20 cellular contexts compared by ENCODE assay signal in the genomic region with DNA sequence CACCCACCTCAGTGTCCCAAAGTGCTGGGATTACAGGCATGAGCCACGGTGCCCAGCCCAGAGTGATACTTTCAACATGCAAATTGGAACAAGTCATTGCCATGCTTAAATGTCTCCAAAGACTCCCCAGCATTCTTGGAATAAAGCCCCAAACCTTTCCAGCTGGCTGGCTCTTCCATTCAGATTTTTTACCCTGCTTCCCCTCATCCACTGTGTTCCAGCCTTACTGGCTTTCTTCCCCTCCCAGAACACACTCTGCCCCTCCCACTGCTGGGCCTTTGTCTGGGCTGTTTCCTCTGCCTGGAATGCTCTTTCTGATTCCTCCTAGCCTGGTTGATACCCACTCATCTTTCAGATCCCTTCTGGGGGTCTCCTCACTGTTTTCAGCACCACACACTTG. TPM values are rescaled to one million over a fixed set of nuclear protein-coding genes. Genes with fewer than 3 reads are reported as not detected.
"Had no signal": no experiment of that assay in that cellular context is flagged by ENCODE, and none has a peak within 500 bp of the region (broad histone marks: within the 10 kb centered on the region; RNA-seq: fewer than 3 reads in every experiment).

No MANE protein-coding gene starts in this region.

- H3K4me1 Mint-ChIP-seq: activated B cell treated with CpG ODN at 0.5 μM for 24 hours; activated CD4-positive, alpha-beta T cell treated with anti-CD3 and anti-CD28 coated beads, Interleukin-2, amount 10 ng/mL, durations not matched to agents 24 days and 14 days had no signal

- ATAC-seq: activated naive CD4-positive, alpha-beta T cell treated with anti-CD3 and anti-CD28 coated beads, Interleukin-2, amount 50 U/mL, for 72 hours; activated T-cell treated with anti-CD3 and anti-CD28 coated beads, Interleukin-2, amount 50 U/mL, for 72 hours; lower lobe of right lung; naive thymus-derived CD8-positive, alpha-beta T cell had no signal

- H3K9me3 Mint-ChIP-seq: activated CD4-positive, alpha-beta T cell treated with anti-CD3 and anti-CD28 coated beads, Interleukin-2, amount 10 ng/mL, durations not matched to agents 24 days and 14 days; activated naive CD4-positive, alpha-beta T cell treated with anti-CD3 and anti-CD28 coated beads, Interleukin-2, amount 50 U/mL, for 72 hours; activated T-cell treated with anti-CD3 and anti-CD28 coated beads, Interleukin-2, amount 50 U/mL, for 72 hours had no signal

- H3K9me3 ChIP-seq: lower lobe of right lung, neutrophil, SJSA1, testis had no signal

- H3K27ac Mint-ChIP-seq: activated B cell treated with CpG ODN at 0.5 μM for 24 hours; activated CD4-positive, alpha-beta T cell treated with anti-CD3 and anti-CD28 coated beads, Interleukin-2, amount 10 ng/mL, durations not matched to agents 24 days and 14 days; activated naive CD4-positive, alpha-beta T cell treated with anti-CD3 and anti-CD28 coated beads, Interleukin-2, amount 50 U/mL, for 72 hours; activated T-cell treated with anti-CD3 and anti-CD28 coated beads, Interleukin-2, amount 50 U/mL, for 72 hours; endodermal cell; naive thymus-derived CD8-positive, alpha-beta T cell; stimulated activated naive CD8-positive, alpha-beta T cell treated with anti-CD3 and anti-CD28 coated beads, Interleukin-15, Interleukin-2, amounts not matched to agents 100 ng/mL and 50 ng/mL, for 24 hours had no signal

- H3K36me3 ChIP-seq: brain microvascular endothelial cell, lower lobe of right lung, neutrophil, SJSA1 had no signal

- H3K27me3 ChIP-seq: testis had no signal

- H3K4me3 Mint-ChIP-seq: activated B cell treated with CpG ODN at 0.5 μM for 24 hours; activated CD4-positive, alpha-beta T cell treated with anti-CD3 and anti-CD28 coated beads, Interleukin-2, amount 10 ng/mL, durations not matched to agents 24 days and 14 days; activated T-cell treated with anti-CD3 and anti-CD28 coated beads, Interleukin-2, amount 50 U/mL, for 72 hours; endodermal cell; naive thymus-derived CD8-positive, alpha-beta T cell; stimulated activated naive CD8-positive, alpha-beta T cell treated with anti-CD3 and anti-CD28 coated beads, Interleukin-15, Interleukin-2, amounts not matched to agents 100 ng/mL and 50 ng/mL, for 24 hours had no signal

- DNase-seq: activated B cell treated with CpG ODN at 0.5 μM for 24 hours; activated CD4-positive, alpha-beta T cell treated with anti-CD3 and anti-CD28 coated beads, Interleukin-2, amount 10 ng/mL, durations not matched to agents 24 days and 14 days; activated CD8-positive, alpha-beta memory T cell treated with anti-CD3 and anti-CD28 coated beads, Interleukin-2, amount 50 U/mL, for 48 hours; activated gamma-delta T cell; activated T-cell treated with anti-CD3 and anti-CD28 coated beads, Interleukin-2, amount 50 U/mL, for 72 hours; brain microvascular endothelial cell; endodermal cell; kidney glomerular epithelial cell; lower lobe of right lung; naive thymus-derived CD8-positive, alpha-beta T cell; stimulated activated CD4-positive, alpha-beta T cell treated with anti-CD3 and anti-CD28 coated beads, Interleukin-4, amount 100 ng/mL, for 4 hours; stimulated activated CD8-positive, alpha-beta memory T cell treated with anti-CD3 and anti-CD28 coated beads, Interleukin-4, amount 100 ng/mL, for 48 hours; T-helper 2 cell; testis had no signal

- H3K4me1 ChIP-seq: lower lobe of right lung, SJSA1, testis had no signal

- H3K36me3 Mint-ChIP-seq: activated naive CD4-positive, alpha-beta T cell treated with anti-CD3 and anti-CD28 coated beads, Interleukin-2, amount 50 U/mL, for 72 hours had no signal

- H3K4me3 ChIP-seq: lower lobe of right lung, SJSA1, skin epidermis, testis had no signal

- H3K27ac ChIP-seq: brain microvascular endothelial cell, lower lobe of right lung, neutrophil, SJSA1, skin epidermis, testis had no signal

RNA-seq across cellular contexts. Expression of a gene that starts 40.1 kb away (rescaled TPM):
- total RNA-seq: mononuclear cell; naive thymus-derived CD8-positive, alpha-beta T cell; SJSA1 had no signal
